ENCODE assay signal across 1 cellular context in genomic region chr1:98077691-98078090, GRCh38.
TF ChIP-seq lines count a peak whose summit lies in the region.

No MANE protein-coding gene starts in this region.

TF ChIP-seq in IMR-90, 13 proteins besides CTCF, POLR2A, EP300 and RAD21:
- TF ChIP-seq SMC3 (IDR thresholded peaks at IDR 0.05; ENCODE audit: low read depth, low read length) (no peak), USF2 (IDR thresholded peaks at IDR 0.05; ENCODE audit: low read depth, low read length) (no peak), MAFK (IDR thresholded peaks at IDR 0.05; ENCODE audit: low read depth, low read length) (no peak), RFX5 (IDR thresholded peaks at IDR 0.05; ENCODE audit: low read depth, low read length) (no peak), MXI1 (IDR thresholded peaks at IDR 0.05; ENCODE audit: borderline replicate concordance, low read depth, low read length) (no peak), NFE2L2 (IDR thresholded peaks at IDR 0.05; ENCODE audit: low read depth, low read length) (no peak), MAZ (IDR thresholded peaks at IDR 0.05; ENCODE audit: borderline replicate concordance, low read depth, low read length) (no peak)
